In the genomic region with DNA sequence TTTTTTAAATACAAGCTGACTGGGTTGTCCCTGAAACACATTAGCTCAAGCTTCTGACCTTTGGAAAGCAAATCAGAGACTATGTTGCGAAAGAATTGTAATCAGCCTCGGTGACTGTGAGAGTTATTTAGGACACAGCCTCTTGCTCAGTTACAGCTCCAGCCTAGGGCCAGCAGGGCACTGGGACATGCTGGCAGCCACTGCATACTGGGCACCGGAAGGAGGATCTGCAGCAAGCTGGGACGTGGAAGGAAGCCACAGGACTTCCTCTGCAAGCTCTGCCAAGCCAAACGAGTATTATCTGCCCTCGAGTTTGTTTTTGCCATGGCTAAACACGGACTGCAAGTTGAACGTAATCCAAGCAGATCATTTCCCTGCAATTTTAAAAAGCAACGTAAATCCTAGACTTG, we compare ENCODE assay signal across 1 cellular context.
TF ChIP-seq lines count a peak whose summit lies in the region.

No MANE protein-coding gene starts in this region.

TF ChIP-seq in HEK293, 187 proteins besides CTCF, POLR2A, EP300 and RAD21 (continued from another document):
- TF ChIP-seq, protein P1, sequence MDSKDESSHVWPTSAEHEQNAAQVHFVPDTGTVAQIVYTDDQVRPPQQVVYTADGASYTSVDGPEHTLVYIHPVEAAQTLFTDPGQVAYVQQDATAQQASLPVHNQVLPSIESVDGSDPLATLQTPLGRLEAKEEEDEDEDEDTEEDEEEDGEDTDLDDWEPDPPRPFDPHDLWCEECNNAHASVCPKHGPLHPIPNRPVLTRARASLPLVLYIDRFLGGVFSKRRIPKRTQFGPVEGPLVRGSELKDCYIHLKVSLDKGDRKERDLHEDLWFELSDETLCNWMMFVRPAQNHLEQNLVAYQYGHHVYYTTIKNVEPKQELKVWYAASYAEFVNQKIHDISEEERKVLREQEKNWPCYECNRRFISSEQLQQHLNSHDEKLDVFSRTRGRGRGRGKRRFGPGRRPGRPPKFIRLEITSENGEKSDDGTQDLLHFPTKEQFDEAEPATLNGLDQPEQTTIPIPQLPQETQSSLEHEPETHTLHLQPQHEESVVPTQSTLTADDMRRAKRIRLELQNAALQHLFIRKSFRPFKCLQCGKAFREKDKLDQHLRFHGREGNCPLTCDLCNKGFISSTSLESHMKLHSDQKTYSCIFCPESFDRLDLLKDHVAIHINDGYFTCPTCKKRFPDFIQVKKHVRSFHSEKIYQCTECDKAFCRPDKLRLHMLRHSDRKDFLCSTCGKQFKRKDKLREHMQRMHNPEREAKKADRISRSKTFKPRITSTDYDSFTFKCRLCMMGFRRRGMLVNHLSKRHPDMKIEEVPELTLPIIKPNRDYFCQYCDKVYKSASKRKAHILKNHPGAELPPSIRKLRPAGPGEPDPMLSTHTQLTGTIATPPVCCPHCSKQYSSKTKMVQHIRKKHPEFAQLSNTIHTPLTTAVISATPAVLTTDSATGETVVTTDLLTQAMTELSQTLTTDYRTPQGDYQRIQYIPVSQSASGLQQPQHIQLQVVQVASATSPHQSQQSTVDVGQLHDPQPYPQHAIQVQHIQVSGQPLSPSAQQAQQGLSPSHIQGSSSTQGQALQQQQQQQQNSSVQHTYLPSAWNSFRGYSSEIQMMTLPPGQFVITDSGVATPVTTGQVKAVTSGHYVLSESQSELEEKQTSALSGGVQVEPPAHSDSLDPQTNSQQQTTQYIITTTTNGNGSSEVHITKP (tag by site-specific recombination; IDR thresholded peaks at IDR 0.05): 0 out of 2 replicates have a peak, but pooled peaks have one; percentile 12
- no peak for TF ChIP-seq ZNF175 (tag by site-specific recombination; IDR thresholded peaks at IDR 0.05)
- TF ChIP-seq ZNF133 (tag by site-specific recombination; IDR thresholded peaks at IDR 0.05): no peak
- no peak for TF ChIP-seq WT1 (tag by site-specific recombination; IDR thresholded peaks at IDR 0.05)
- TF ChIP-seq ZNF600 (tag by site-specific recombination; IDR thresholded peaks at IDR 0.05): peak; percentile 62
- TF ChIP-seq MZF1 (tag by site-specific recombination; IDR thresholded peaks at IDR 0.05; ENCODE audit: borderline replicate concordance): no peak
- TF ChIP-seq ZNF747 (tag by site-specific recombination; IDR thresholded peaks at IDR 0.05): no peak
- TF ChIP-seq ZNF302 (tag by site-specific recombination; IDR thresholded peaks at IDR 0.05; ENCODE audit: low read depth): no peak
- no peak for TF ChIP-seq ZNF560 (tag by site-specific recombination; IDR thresholded peaks at IDR 0.05; ENCODE audit: borderline replicate concordance)
- 0 out of 2 replicates have a peak, but pooled peaks have one; percentile 12 for TF ChIP-seq ZBTB17 (tag by site-specific recombination; IDR thresholded peaks at IDR 0.05)
- TF ChIP-seq, protein P2, sequence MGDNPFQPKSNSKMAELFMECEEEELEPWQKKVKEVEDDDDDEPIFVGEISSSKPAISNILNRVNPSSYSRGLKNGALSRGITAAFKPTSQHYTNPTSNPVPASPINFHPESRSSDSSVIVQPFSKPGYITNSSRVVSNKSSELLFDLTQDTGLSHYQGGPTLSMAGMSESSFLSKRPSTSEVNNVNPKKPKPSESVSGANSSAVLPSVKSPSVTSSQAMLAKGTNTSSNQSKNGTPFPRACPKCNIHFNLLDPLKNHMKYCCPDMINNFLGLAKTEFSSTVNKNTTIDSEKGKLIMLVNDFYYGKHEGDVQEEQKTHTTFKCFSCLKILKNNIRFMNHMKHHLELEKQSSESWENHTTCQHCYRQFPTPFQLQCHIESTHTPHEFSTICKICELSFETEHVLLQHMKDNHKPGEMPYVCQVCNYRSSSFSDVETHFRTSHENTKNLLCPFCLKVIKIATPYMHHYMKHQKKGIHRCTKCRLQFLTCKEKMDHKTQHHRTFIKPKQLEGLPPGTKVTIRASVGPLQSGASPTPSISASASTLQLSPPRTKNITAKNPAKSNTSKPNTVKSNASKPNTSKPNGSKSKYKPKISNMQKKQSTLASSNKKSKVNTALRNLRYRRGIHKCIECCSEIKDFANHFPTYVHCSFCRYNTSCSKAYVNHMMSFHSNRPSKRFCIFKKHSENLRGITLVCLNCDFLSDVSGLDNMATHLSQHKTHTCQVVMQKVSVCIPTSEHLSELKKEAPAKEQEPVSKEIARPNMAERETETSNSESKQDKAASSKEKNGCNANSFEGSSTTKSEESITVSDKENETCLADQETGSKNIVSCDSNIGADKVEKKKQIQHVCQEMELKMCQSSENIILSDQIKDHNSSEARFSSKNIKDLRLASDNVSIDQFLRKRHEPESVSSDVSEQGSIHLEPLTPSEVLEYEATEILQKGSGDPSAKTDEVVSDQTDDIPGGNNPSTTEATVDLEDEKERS (tag by site-specific recombination; IDR thresholded peaks at IDR 0.05): no peak
- TF ChIP-seq ZXDB (tag by site-specific recombination; IDR thresholded peaks at IDR 0.05): no peak
- TF ChIP-seq ZIC2 (tag by site-specific recombination; IDR thresholded peaks at IDR 0.05): peak; percentile 57
